In genomic region chr18:31821452-31822171, GRCh38 we compare ENCODE assay signal across 20 cellular contexts.
DNase-seq lines count a peak whose midpoint lies in the region; ATAC-seq, FAIRE-seq and TF ChIP-seq lines count a peak whose summit lies in the region.
"Had no signal": no experiment of that assay in that cellular context is flagged by ENCODE, and none has a peak within 500 bp of the region (broad histone marks: within the 10 kb centered on the region; RNA-seq: fewer than 3 reads in every experiment).

No MANE protein-coding gene starts in this region.

- TF ChIP-seq CTCF in OCI-LY7 (conservative IDR thresholded peaks at IDR 0.05; ENCODE audit: low read length) (no peak), astrocyte (IDR thresholded peaks at IDR 0.05; ENCODE audit: insufficient read depth, low read depth, low read length) (no peak), hepatocyte (IDR thresholded peaks at IDR 0.05; ENCODE audit: poor library complexity) (no peak)

- FAIRE-seq in astrocyte (lab: Jason Lieb, UNC) (no peak), small intestine (lab: Jason Lieb, UNC) (no peak)
- FAIRE-seq: kidney had no signal

- H3K9me3 ChIP-seq in OCI-LY7 (ENCODE audit: low read length) (no peaks in the 10 kb centered on the region), astrocyte (ENCODE audit: insufficient read depth, low read depth, low read length) (no peaks in the 10 kb centered on the region), hepatocyte (ENCODE audit: low read depth) (no peaks in the 10 kb centered on the region), small intestine (ENCODE audit: control insufficient read depth, low read depth) (no peaks in the 10 kb centered on the region)
- H3K9me3 ChIP-seq: lower lobe of right lung, prostate gland, thyroid gland had no signal

- H3K27ac ChIP-seq in OCI-LY7 (ENCODE audit: low read depth, low read length, poor library complexity, severe bottlenecking), result no peak overlapping the region
- H3K27ac ChIP-seq in astrocyte (ENCODE audit: low read depth, low read length), result no peak overlapping the region
- peak overlapping the region; percentile 46 for H3K27ac ChIP-seq in hepatocyte
- H3K27ac ChIP-seq in small intestine (ENCODE audit: low read depth in 1 of 2, low read length in 1 of 2), result no peak overlapping the region
- H3K27ac ChIP-seq: lower lobe of right lung, prostate gland, thyroid gland, WERI-Rb-1 had no signal

- H4K20me1 ChIP-seq in OCI-LY7 (ENCODE audit: insufficient read depth, low read length) (no peaks in the 10 kb centered on the region), astrocyte (ENCODE audit: insufficient read depth, low read length) (no peaks in the 10 kb centered on the region), hepatocyte (ENCODE audit: insufficient read depth, poor library complexity, severe bottlenecking) (no peaks in the 10 kb centered on the region)

- H3K27me3 Mint-ChIP-seq in astrocyte (ENCODE audit: low read depth, unreplicated experiment) (no peaks in the 10 kb centered on the region), immature natural killer cell (ENCODE audit: low read depth in 3 of 3) (peaks cover 0 to 2% (median 2%) of the 10 kb centered on the region in 3 donors)
- H3K27me3 Mint-ChIP-seq: stimulated activated naive CD8-positive, alpha-beta T cell treated with anti-CD3 and anti-CD28 coated beads, Interleukin-15, amount 100 ng/mL, for 72 hours had no signal

- peaks cover 2% of the 10 kb centered on the region for H3K27me3 ChIP-seq in astrocyte (ENCODE audit: insufficient read depth, low read length)
- no peaks in the 10 kb centered on the region for H3K27me3 ChIP-seq in hepatocyte
- H3K27me3 ChIP-seq in small intestine (ENCODE audit: control insufficient read depth in 2 of 2, insufficient read depth in 2 of 2, low read length in 2 of 2), result no peaks in the 10 kb centered on the region
- H3K27me3 ChIP-seq: thyroid gland had no signal

- peak overlapping the region; percentile 36; the same call in 1 of the 2 replicates for H2AFZ ChIP-seq in OCI-LY7 (ENCODE audit: low read length)
- H2AFZ ChIP-seq in astrocyte (ENCODE audit: low read depth, low read length), result peak overlapping the region; percentile 47
- H2AFZ ChIP-seq in hepatocyte, result no peak overlapping the region

- H3K4me3 Mint-ChIP-seq in astrocyte (ENCODE audit: unreplicated experiment) (no peak overlapping the region), immature natural killer cell (no peak overlapping the region)
- H3K4me3 Mint-ChIP-seq: H9; stimulated activated naive CD8-positive, alpha-beta T cell treated with anti-CD3 and anti-CD28 coated beads, Interleukin-15, amount 100 ng/mL, for 72 hours had no signal

- H3K9me2 ChIP-seq in OCI-LY7 (ENCODE audit: insufficient read depth, low read length) (no peaks in the 10 kb centered on the region), hepatocyte (replicated peaks; ENCODE audit: insufficient read depth) (no peaks in the 10 kb centered on the region)

- intact Hi-C loops in OCI-LY7 (cut with micrococcal nuclease; ENCODE audit: unreplicated experiment), result loop anchor here (5.0 kb wide), 1 partner anchor 156 kb away; no protein-coding TSS in a partner anchor

- H3K36me3 Mint-ChIP-seq in astrocyte (ENCODE audit: low read depth, unreplicated experiment), result no peaks in the 10 kb centered on the region
- no peaks in the 10 kb centered on the region for H3K36me3 Mint-ChIP-seq in immature natural killer cell

- no peak overlapping the region for H3K4me2 ChIP-seq in OCI-LY7 (ENCODE audit: low read length)
- no peak overlapping the region for H3K4me2 ChIP-seq in astrocyte (ENCODE audit: low read length)
- H3K4me2 ChIP-seq in hepatocyte, result peak overlapping the region; percentile 5

- H3K27ac Mint-ChIP-seq in astrocyte (ENCODE audit: unreplicated experiment) (peak overlapping the region; percentile 2), immature natural killer cell (no peak overlapping the region)
- H3K27ac Mint-ChIP-seq: stimulated activated naive CD8-positive, alpha-beta T cell treated with anti-CD3 and anti-CD28 coated beads, Interleukin-15, amount 100 ng/mL, for 72 hours had no signal

- POLR2A ChIA-PET in OCI-LY7 (lab: Charles Lee), result interaction anchor here (0.6 kb wide), 1 partner anchor 104 kb away, joined by 3 read pairs; no protein-coding TSS in a partner anchor

- H3K4me3 ChIP-seq in OCI-LY7 (ENCODE audit: low read depth, low read length, poor library complexity, severe bottlenecking) (no peak overlapping the region), astrocyte (ENCODE audit: insufficient read depth, low read depth, low read length) (no peak overlapping the region), hepatocyte (no peak overlapping the region), small intestine (ENCODE audit: low read depth in 1 of 2, low read length in 2 of 2) (no peak overlapping the region)
- H3K4me3 ChIP-seq: lower lobe of right lung, prostate gland, thyroid gland had no signal

- BruUV-seq in OCI-LY7 (replicated peaks; lab: Mats Ljungman, UMichigan), result no TSS peak

- WGBS in hepatocyte (ENCODE audit: low lambda C conversion rate, missing lambda C conversion rate), result 39% methylated on average over 9 of the region's 9 CpGs
- 24 to 40% (median 30%) methylated on average over 9 of the region's 9 CpGs for WGBS in small intestine, 3 donors

- H3K9me3 Mint-ChIP-seq in astrocyte (ENCODE audit: unreplicated experiment) (no peaks in the 10 kb centered on the region), immature natural killer cell (no peaks in the 10 kb centered on the region)
- H3K9me3 Mint-ChIP-seq: stimulated activated naive CD8-positive, alpha-beta T cell treated with anti-CD3 and anti-CD28 coated beads, Interleukin-15, amount 100 ng/mL, for 72 hours had no signal

- H3K36me3 ChIP-seq in OCI-LY7 (ENCODE audit: insufficient read depth, low read length), result no peaks in the 10 kb centered on the region
- H3K36me3 ChIP-seq in astrocyte (ENCODE audit: insufficient read depth, low read length), result no peaks in the 10 kb centered on the region
- no peaks in the 10 kb centered on the region for H3K36me3 ChIP-seq in hepatocyte (replicated peaks; ENCODE audit: insufficient read depth, low read depth)
- no peaks in the 10 kb centered on the region for H3K36me3 ChIP-seq in small intestine (ENCODE audit: control insufficient read depth in 2 of 2, insufficient read depth in 2 of 2, low read length in 2 of 2)
- H3K36me3 ChIP-seq: lower lobe of right lung, prostate gland, thyroid gland, WERI-Rb-1 had no signal

- H3K4me1 ChIP-seq in OCI-LY7 (ENCODE audit: insufficient read depth, low read length, poor library complexity, severe bottlenecking) (no peaks in the 10 kb centered on the region), astrocyte (ENCODE audit: insufficient read depth, low read length) (no peaks in the 10 kb centered on the region), hepatocyte (ENCODE audit: insufficient read depth) (no peaks in the 10 kb centered on the region), small intestine (ENCODE audit: control insufficient read depth in 2 of 2, insufficient read depth in 1 of 2, low read depth in 1 of 2, low read length in 1 of 2) (peaks cover 0 to 3% of the 10 kb centered on the region in 2 donors)
- H3K4me1 ChIP-seq: lower lobe of right lung, prostate gland, thyroid gland had no signal

- H3K4me1 Mint-ChIP-seq in astrocyte (ENCODE audit: low read depth, unreplicated experiment), result peaks cover 3% of the 10 kb centered on the region
- no peaks in the 10 kb centered on the region for H3K4me1 Mint-ChIP-seq in immature natural killer cell

- H3K9ac ChIP-seq in astrocyte (ENCODE audit: low read length), result no peak overlapping the region

- H3K79me2 ChIP-seq in OCI-LY7 (ENCODE audit: insufficient read depth, low read depth, low read length), result no peaks in the 10 kb centered on the region
- no peaks in the 10 kb centered on the region for H3K79me2 ChIP-seq in astrocyte (ENCODE audit: insufficient read depth, low read length)
- no peaks in the 10 kb centered on the region for H3K79me2 ChIP-seq in hepatocyte

- CTCF ChIA-PET in OCI-LY7 (lab: Charles Lee; ENCODE audit: unreplicated experiment), result no interaction called here

- DNase-seq in OCI-LY7 (ENCODE audit: low spot score), result no peak
- DNase-seq in astrocyte (ENCODE audit: low read depth), result no peak
- DNase-seq in hepatocyte (ENCODE audit: low spot score), result peak; percentile 40
- peak; percentile 13 for DNase-seq in small intestine
- DNase-seq in immature natural killer cell, result no peak
- no peak for DNase-seq in activated T-cell treated with anti-CD3 and anti-CD28 coated beads for 4 hours
- DNase-seq: activated effector memory CD4-positive, alpha-beta T cell treated with anti-CD3 and anti-CD28 coated beads, Interleukin-2, amount 50 U/mL, for 16 hours; cerebellar nuclear complex; foreskin fibroblast; H9; kidney; lower lobe of right lung; NCI-H1417 treated with DMSO at 0.1 percent for 48 hours; NCI-H510A treated with DMSO at 0.1 percent for 48 hours; stimulated activated naive CD8-positive, alpha-beta T cell treated with anti-CD3 and anti-CD28 coated beads, Interleukin-15, amount 100 ng/mL, for 72 hours; T-helper 2 cell; thyroid gland; WERI-Rb-1 had no signal

- no peak for ATAC-seq in HG02588 (IDR thresholded peaks at IDR 0.05; ENCODE audit: unreplicated experiment)
- ATAC-seq: lower lobe of right lung; stimulated activated naive CD8-positive, alpha-beta T cell treated with anti-CD3 and anti-CD28 coated beads, Interleukin-15, amount 100 ng/mL, for 72 hours had no signal

Comparison
In these comparisons a context has a peak if more than half of its experiments do, and no peak if none do; other contexts are left out.
1. DNase-seq: peak in hepatocyte (single experiment) and small intestine (single experiment); none in OCI-LY7 (single experiment), astrocyte (single experiment), immature natural killer cell (0 of 3) and activated T-cell treated with anti-CD3 and anti-CD28 coated beads for 4 hours (single experiment).